Comparison of ENCODE assay signal across 15 cellular contexts in the genomic region with DNA sequence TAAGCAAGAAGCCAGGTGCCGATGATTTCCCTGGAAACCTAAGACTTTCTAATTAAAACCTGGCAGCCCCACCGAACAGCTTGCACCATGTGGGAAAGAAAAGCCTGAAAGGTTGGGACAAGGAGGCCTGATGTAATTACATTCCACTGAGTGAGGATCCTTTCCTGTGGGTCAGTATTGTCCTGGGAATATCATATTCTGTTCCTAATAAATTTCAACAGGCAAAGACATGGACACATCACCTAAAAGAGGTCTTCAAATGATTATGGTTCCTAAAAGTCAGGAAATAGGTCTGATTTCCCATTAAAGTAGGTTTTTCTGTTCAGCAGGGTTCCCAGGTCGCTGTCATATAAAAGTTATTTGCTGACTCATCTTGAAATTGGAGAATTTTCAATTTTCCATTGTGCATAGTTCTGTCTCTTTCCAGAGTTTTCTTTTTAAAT. TPM values are rescaled to one million over a fixed set of nuclear protein-coding genes. Genes with fewer than 3 reads are reported as not detected.
DNase-seq lines count a peak whose midpoint lies in the region; ATAC-seq and TF ChIP-seq lines count a peak whose summit lies in the region.
"Had no signal": no experiment of that assay in that cellular context is flagged by ENCODE, and none has a peak within 500 bp of the region (broad histone marks: within the 10 kb centered on the region; RNA-seq: fewer than 3 reads in every experiment).

No MANE protein-coding gene starts in this region.

- TF ChIP-seq CTCF in GM23338 (conservative IDR thresholded peaks at IDR 0.05; ENCODE audit: low read depth in 2 of 2): no peak
- no peak for TF ChIP-seq CTCF in SK-N-SH (IDR thresholded peaks at IDR 0.05)
- TF ChIP-seq CTCF in fibroblast of mammary gland (conservative IDR thresholded peaks at IDR 0.05; ENCODE audit: control insufficient read depth, insufficient read depth, low read depth, low read length): no peak
- TF ChIP-seq CTCF in gastrocnemius medialis (IDR thresholded peaks at IDR 0.05 in 4 of 5, conservative IDR thresholded peaks at IDR 0.05 in 1 of 5): no peak
- TF ChIP-seq CTCF in A673 (conservative IDR thresholded peaks at IDR 0.05; ENCODE audit: low read depth, low read length): no peak
- TF ChIP-seq CTCF in endodermal cell (conservative IDR thresholded peaks at IDR 0.05): no peak

- no peak overlapping the region for H3K4me2 ChIP-seq in GM23338
- peak overlapping the region; percentile 14; the same call in 1 of the 2 replicates for H3K4me2 ChIP-seq in SK-N-SH

- H3K4me3 ChIP-seq in GM23338 (no peak overlapping the region), SK-N-SH (ENCODE audit: low read depth in 2 of 2, low read length in 1 of 2) (no peak overlapping the region), fibroblast of mammary gland (ENCODE audit: control insufficient read depth, low read depth, low read length) (no peak overlapping the region), gastrocnemius medialis (no peak overlapping the region), A673 (ENCODE audit: low read depth, low read length, poor library complexity, severe bottlenecking) (no peak overlapping the region), endodermal cell (ENCODE audit: low read length) (no peak overlapping the region)
- H3K4me3 ChIP-seq in CD8-positive, alpha-beta memory T cell (ENCODE audit: low read length): no peak overlapping the region

- peak overlapping the region; percentile 69 for H2AFZ ChIP-seq in GM23338
- H2AFZ ChIP-seq in SK-N-SH (ENCODE audit: low read depth): peak overlapping the region; percentile 53; the same call in 1 of the 2 replicates

- H3K27me3 ChIP-seq in GM23338 (ENCODE audit: insufficient read depth) (no peaks in the 10 kb centered on the region), SK-N-SH (ENCODE audit: insufficient read depth) (no peaks in the 10 kb centered on the region), gastrocnemius medialis (no peaks in the 10 kb centered on the region), A673 (replicated peaks; ENCODE audit: insufficient read depth, low read depth, low read length, poor library complexity) (no peaks in the 10 kb centered on the region), endodermal cell (ENCODE audit: control insufficient read depth, insufficient read depth, low read length, poor library complexity, severe bottlenecking) (no peaks in the 10 kb centered on the region)
- H3K27me3 ChIP-seq in CD8-positive, alpha-beta memory T cell (ENCODE audit: insufficient read depth, low read length, poor library complexity, severe bottlenecking): no peaks in the 10 kb centered on the region

- intact Hi-C loops in gastrocnemius medialis (cut with DNase I; ENCODE audit: low total_unique reads): loop anchor here (10.0 kb wide), 1 partner anchor 255 kb away; a partner anchor contains a TSS
- intact Hi-C loops in A673 (cut with micrococcal nuclease; ENCODE audit: unreplicated experiment): no loop called here

- H3K36me3 ChIP-seq in GM23338 (ENCODE audit: insufficient read depth) (no peaks in the 10 kb centered on the region), SK-N-SH (replicated peaks in 1 of 2; ENCODE audit: control insufficient read depth in 1 of 2, insufficient read depth in 2 of 2, low read length in 1 of 2) (no peaks in the 10 kb centered on the region), gastrocnemius medialis (no peaks in the 10 kb centered on the region), A673 (ENCODE audit: insufficient read depth, low read length, poor library complexity, severe bottlenecking) (no peaks in the 10 kb centered on the region), endodermal cell (ENCODE audit: control insufficient read depth, insufficient read depth, low read length) (no peaks in the 10 kb centered on the region)
- no peaks in the 10 kb centered on the region for H3K36me3 ChIP-seq in CD8-positive, alpha-beta memory T cell (ENCODE audit: insufficient read depth, low read length)

- H3K27ac Mint-ChIP-seq in GM23338 (no peak overlapping the region), endodermal cell (no peak overlapping the region)
- H3K27ac Mint-ChIP-seq in CD8-positive, alpha-beta memory T cell: peak overlapping the region in 1 of 8 donors; percentile 49
- H3K27ac Mint-ChIP-seq: CD8-positive, alpha-beta T cell; immature natural killer cell; nephron progenitor cell had no signal

- WGBS in SK-N-SH (ENCODE audit: low lambda C conversion rate): 42% methylated on average over 3 of the region's 3 CpGs
- 88 to 92% methylated on average over 2 to 3 of the region's 3 CpGs for WGBS in endodermal cell (ENCODE audit: insufficient coverage in 1 of 2, insufficient read length in 1 of 2), 2 experiments

- POLR2A ChIA-PET in SK-N-SH (lab: Yijun Ruan, JAX): no interaction called here
- POLR2A ChIA-PET in CD8-positive, alpha-beta memory T cell (lab: Charles Lee): no interaction called here
- POLR2A ChIA-PET in A673 (lab: Charles Lee; ENCODE audit: low non-redundant PET): no interaction called here

- H3K9me3 ChIP-seq in SK-N-SH (no peaks in the 10 kb centered on the region), gastrocnemius medialis (no peaks in the 10 kb centered on the region), A673 (ENCODE audit: low read depth, low read length, poor library complexity, severe bottlenecking) (no peaks in the 10 kb centered on the region), endodermal cell (ENCODE audit: control insufficient read depth, low read length) (no peaks in the 10 kb centered on the region)
- H3K9me3 ChIP-seq in CD8-positive, alpha-beta memory T cell (ENCODE audit: low read length): no peaks in the 10 kb centered on the region

- H3K9ac ChIP-seq in SK-N-SH: peak overlapping the region; percentile 58
- no peak overlapping the region for H3K9ac ChIP-seq in endodermal cell (ENCODE audit: extremely low read depth, low read length, poor library complexity, severe bottlenecking)

- peaks cover 4% of the 10 kb centered on the region; the same call in 1 of the 3 replicates for H3K4me1 Mint-ChIP-seq in GM23338
- no peaks in the 10 kb centered on the region for H3K4me1 Mint-ChIP-seq in CD8-positive, alpha-beta memory T cell
- H3K4me1 Mint-ChIP-seq in endodermal cell: peaks cover 6% of the 10 kb centered on the region
- H3K4me1 Mint-ChIP-seq: immature natural killer cell had no signal

- no peak overlapping the region for H3K4me3 Mint-ChIP-seq in GM23338
- H3K4me3 Mint-ChIP-seq in CD8-positive, alpha-beta memory T cell: no peak overlapping the region
- no peak overlapping the region for H3K4me3 Mint-ChIP-seq in endodermal cell
- H3K4me3 Mint-ChIP-seq: CD8-positive, alpha-beta T cell; immature natural killer cell; nephron progenitor cell had no signal

- in situ Hi-C loops in gastrocnemius medialis (cut with MboI; ENCODE audit: low sequenced_read_pairs in 4 of 4): no loop called here

- H3K27ac ChIP-seq in GM23338 (ENCODE audit: low read depth) (no peak overlapping the region), SK-N-SH (ENCODE audit: low read depth in 2 of 2, low read length in 1 of 2) (peak overlapping the region; percentile 60 to 90; a peak in 3 of 4 replicates), gastrocnemius medialis (peak overlapping the region; percentile 4 to 34 (median 8)), A673 (ENCODE audit: low read depth, low read length, poor library complexity, severe bottlenecking) (no peak overlapping the region), endodermal cell (ENCODE audit: low read depth, low read length) (no peak overlapping the region)
- no peak overlapping the region for H3K27ac ChIP-seq in CD8-positive, alpha-beta memory T cell (ENCODE audit: low read depth, low read length)
- H3K27ac ChIP-seq: RWPE1 had no signal

- H3K4me1 ChIP-seq in GM23338 (ENCODE audit: insufficient read depth): no peaks in the 10 kb centered on the region
- peaks cover under 1 to 23% of the 10 kb centered on the region in 2 experiments for H3K4me1 ChIP-seq in SK-N-SH (ENCODE audit: control insufficient read depth in 1 of 2, insufficient read depth in 2 of 2, low read depth in 1 of 2, low read length in 1 of 2)
- H3K4me1 ChIP-seq in gastrocnemius medialis: peaks cover 10 to 24% of the 10 kb centered on the region in 2 donors
- H3K4me1 ChIP-seq in CD8-positive, alpha-beta memory T cell (ENCODE audit: insufficient read depth, low read length): no peaks in the 10 kb centered on the region
- peaks cover 23% of the 10 kb centered on the region for H3K4me1 ChIP-seq in A673 (ENCODE audit: insufficient read depth, low read length, poor library complexity, severe bottlenecking)
- no peaks in the 10 kb centered on the region for H3K4me1 ChIP-seq in endodermal cell (ENCODE audit: control insufficient read depth, insufficient read depth, low read length)

- H3K27me3 Mint-ChIP-seq in GM23338 (ENCODE audit: insufficient read depth, low read depth, poor library complexity): peaks cover 1% of the 10 kb centered on the region
- peaks cover 2 to 26% of the 10 kb centered on the region in 2 donors for H3K27me3 Mint-ChIP-seq in CD8-positive, alpha-beta memory T cell
- H3K27me3 Mint-ChIP-seq in endodermal cell (ENCODE audit: insufficient read depth): no peaks in the 10 kb centered on the region

- H4K20me1 ChIP-seq in GM23338 (replicated peaks; ENCODE audit: insufficient read depth): no peaks in the 10 kb centered on the region
- H4K20me1 ChIP-seq in SK-N-SH (ENCODE audit: insufficient read depth): no peaks in the 10 kb centered on the region

- H3K9me2 ChIP-seq in GM23338 (ENCODE audit: insufficient read depth) (peaks cover 10% of the 10 kb centered on the region), SK-N-SH (no peaks in the 10 kb centered on the region)

- DNase-seq in GM23338 (ENCODE audit: low spot score) (no peak), SK-N-SH (no peak), fibroblast of mammary gland (ENCODE audit: low read depth) (peak; percentile 85), gastrocnemius medialis (no peak), A673 (ENCODE audit: low spot score) (no peak), endodermal cell (no peak)
- no peak for DNase-seq in CD8-positive, alpha-beta memory T cell
- DNase-seq: CD8-positive, alpha-beta T cell; immature natural killer cell; NCI-H1105; NCI-H510A; nephron progenitor cell; small intestine had no signal

- no TSS peak for BruUV-seq in A673 (replicated peaks; lab: Mats Ljungman, UMichigan)

- H3K79me2 ChIP-seq in GM23338 (replicated peaks; ENCODE audit: insufficient read depth) (no peaks in the 10 kb centered on the region), SK-N-SH (ENCODE audit: insufficient read depth) (no peaks in the 10 kb centered on the region)

- TF ChIP-seq EP300 in SK-N-SH (IDR thresholded peaks at IDR 0.05; ENCODE audit: borderline replicate concordance in 1 of 2, low read depth in 1 of 2, low read length in 1 of 2): peak in 1 of 2 experiments; percentile 75; a peak in 2 of 4 replicates

- H3K9me3 Mint-ChIP-seq in GM23338 (no peaks in the 10 kb centered on the region), endodermal cell (no peaks in the 10 kb centered on the region)
- H3K9me3 Mint-ChIP-seq in CD8-positive, alpha-beta memory T cell: no peaks in the 10 kb centered on the region
- H3K9me3 Mint-ChIP-seq: CD8-positive, alpha-beta T cell; immature natural killer cell; nephron progenitor cell had no signal

- TF ChIP-seq POLR2A in gastrocnemius medialis (IDR thresholded peaks at IDR 0.05): no peak

- no peak for TF ChIP-seq RAD21 in SK-N-SH (IDR thresholded peaks at IDR 0.05; ENCODE audit: low read length)

- ATAC-seq in GM23338: no peak
- peak; percentile 44 to 45 for ATAC-seq in gastrocnemius medialis
- ATAC-seq in HG03439 (IDR thresholded peaks at IDR 0.05; ENCODE audit: unreplicated experiment): no peak
- ATAC-seq: CD8-positive, alpha-beta T cell had no signal

- CTCF ChIA-PET in SK-N-SH (lab: Yijun Ruan, JAX) (interaction anchor here (1.3 kb wide), 1 partner anchor 31 kb away, joined by 4 read pairs; no protein-coding TSS in a partner anchor), A673 (lab: Charles Lee) (no interaction called here)
- CTCF ChIA-PET in CD8-positive, alpha-beta memory T cell (lab: Charles Lee): no interaction called here

- no peaks in the 10 kb centered on the region for H3F3A ChIP-seq in GM23338 (replicated peaks; ENCODE audit: low read depth)
- peaks cover 55% of the 10 kb centered on the region for H3F3A ChIP-seq in SK-N-SH (replicated peaks; ENCODE audit: insufficient read depth)

- H3K36me3 Mint-ChIP-seq in GM23338 (ENCODE audit: low read depth) (no peaks in the 10 kb centered on the region), endodermal cell (ENCODE audit: low read depth) (no peaks in the 10 kb centered on the region)
- no peaks in the 10 kb centered on the region for H3K36me3 Mint-ChIP-seq in CD8-positive, alpha-beta memory T cell
- H3K36me3 Mint-ChIP-seq: CD8-positive, alpha-beta T cell; immature natural killer cell had no signal

RNA-seq across cellular contexts. Expression of a gene that starts 58.5 kb away (rescaled TPM):
- total RNA-seq in GM23338 (2014; rRNA removed; shearing (Covaris generic)): 82.5 and 98.2 TPM in 2 replicates
- polyA plus RNA-seq in GM23338 (2016; fragmentation: Nextera tagmentation; extraction: Ambion mirVana) (420 and 428 TPM in 2 replicates), SK-N-SH (2012; rRNA removed) (67.1 and 79.3 TPM in 2 replicates)
- 84.7 and 92.5 TPM in 2 replicates for polyA plus RNA-seq in SK-N-SH (2012; cell fraction: cytosol; rRNA removed)
- polyA plus RNA-seq in SK-N-SH (2012; cell fraction: nucleus; rRNA removed): 152 and 251 TPM in 2 replicates
- total RNA-seq in gastrocnemius medialis (10 to 100 TPM; 40.0 to 73.0 (median 45.0) TPM), A673 (2021) (222 and 224 TPM in 2 replicates), endodermal cell (10 to 100 TPM; 70.9 to 74.2 TPM)
- total RNA-seq in CD8-positive, alpha-beta memory T cell: 100 to 1,000 TPM; 397 to 413 TPM
- polyA plus RNA-seq in CD8-positive, alpha-beta memory T cell: 136 TPM
- 106 TPM for polyA plus RNA-seq in endodermal cell (2013, experiment 1 of 2)
- 80.4 TPM for polyA plus RNA-seq in endodermal cell (2013, experiment 2 of 2)

Comparison
In these comparisons a context has a peak if more than half of its experiments do, and no peak if none do; other contexts are left out.
1. ATAC-seq: peak in gastrocnemius medialis (2 of 2); none in GM23338 (single experiment) and HG03439 (single experiment).
2. H3K27ac ChIP-seq: peak in SK-N-SH (2 of 2) and gastrocnemius medialis (4 of 4); none in GM23338 (single experiment), CD8-positive, alpha-beta memory T cell (single experiment), A673 (single experiment) and endodermal cell (single experiment).